ENCODE assay signal across 2 cellular contexts in genomic region chr1:21670956-21671902, GRCh38.
TF ChIP-seq lines count a peak whose summit lies in the region.

No MANE protein-coding gene starts in this region.

TF ChIP-seq in HCT116, 20 proteins besides CTCF, POLR2A, EP300 and RAD21:
- TF ChIP-seq TCF7L2 (IDR thresholded peaks at IDR 0.05; ENCODE audit: borderline replicate concordance, extremely low read depth, insufficient read depth, insufficient read length) (no peak), ATF3 (IDR thresholded peaks at IDR 0.05) (no peak), CBX3 (IDR thresholded peaks at IDR 0.05; ENCODE audit: low read depth) (no peak), ELF1 (IDR thresholded peaks at IDR 0.05; ENCODE audit: borderline replicate concordance, low read depth) (no peak), EZH2phosphoT487 (IDR thresholded peaks at IDR 0.05; ENCODE audit: borderline replicate concordance) (no peak), SP1 (IDR thresholded peaks at IDR 0.05; ENCODE audit: low read depth) (no peak), POLR2AphosphoS5 (IDR thresholded peaks at IDR 0.05; ENCODE audit: low read depth, low read length) (no peak), ZNF274 (IDR thresholded peaks at IDR 0.05; ENCODE audit: low read depth, low read length) (no peak), ZFX (IDR thresholded peaks at IDR 0.05) (no peak), EZH2 (IDR thresholded peaks at IDR 0.05) (no peak), FOSL1 (IDR thresholded peaks at IDR 0.05; ENCODE audit: low read depth) (no peak), JUND (IDR thresholded peaks at IDR 0.05) (no peak), ZBTB33 (IDR thresholded peaks at IDR 0.05; ENCODE audit: extremely low read depth, insufficient replicate concordance, low read length) (no peak), SIN3A (IDR thresholded peaks at IDR 0.05; ENCODE audit: low read depth) (no peak)

TF ChIP-seq in GM12878, 131 proteins besides CTCF, POLR2A, EP300 and RAD21:
- TF ChIP-seq BACH1 (IDR thresholded peaks at IDR 0.05; ENCODE audit: borderline replicate concordance) = no peak
- no peak for TF ChIP-seq NFIC (IDR thresholded peaks at IDR 0.05; ENCODE audit: low read depth, low read length)
- TF ChIP-seq RAD51 (IDR thresholded peaks at IDR 0.05) = no peak
- peak; percentile 50; the same call in 1 of the 2 replicates for TF ChIP-seq POLR2AphosphoS5 (IDR thresholded peaks at IDR 0.05; ENCODE audit: low read length)
- TF ChIP-seq RFX5 (IDR thresholded peaks at IDR 0.05; ENCODE audit: low read depth, low read length) = no peak
- no peak for TF ChIP-seq E2F8 (IDR thresholded peaks at IDR 0.05; ENCODE audit: low read depth, partially characterized antibody)
- TF ChIP-seq POLR2AphosphoS2 (IDR thresholded peaks at IDR 0.05; ENCODE audit: low read depth, low read length) = peak; percentile 27; the same call in 1 of the 2 replicates
- TF ChIP-seq GATAD2B (conservative IDR thresholded peaks at IDR 0.05; ENCODE audit: low read depth) = no peak
- TF ChIP-seq EED (IDR thresholded peaks at IDR 0.05; ENCODE audit: low read depth) = no peak
- TF ChIP-seq CEBPZ (IDR thresholded peaks at IDR 0.05; ENCODE audit: low read depth, low read length) = no peak
- TF ChIP-seq DPF2 (IDR thresholded peaks at IDR 0.05) = no peak
- no peak for TF ChIP-seq TBL1XR1 (IDR thresholded peaks at IDR 0.05; ENCODE audit: low read depth, low read length)
- TF ChIP-seq STAT1 (conservative IDR thresholded peaks at IDR 0.05) = no peak
- no peak for TF ChIP-seq CREB1 (IDR thresholded peaks at IDR 0.05; ENCODE audit: low read depth)
- no peak for TF ChIP-seq PAX8 (IDR thresholded peaks at IDR 0.05)
- no peak for TF ChIP-seq SUPT20H (IDR thresholded peaks at IDR 0.05; ENCODE audit: borderline replicate concordance, control insufficient read depth, low read depth, low read length)
